ENCODE assay signal across 12 cellular contexts in genomic region chr2:33530614-33531344, GRCh38. TPM values are rescaled to one million over a fixed set of nuclear protein-coding genes. Genes with fewer than 3 reads are reported as not detected.
DNase-seq lines count a peak whose midpoint lies in the region; ATAC-seq and TF ChIP-seq lines count a peak whose summit lies in the region.
"Had no signal": no experiment of that assay in that cellular context is flagged by ENCODE, and none has a peak within 500 bp of the region (broad histone marks: within the 10 kb centered on the region; RNA-seq: fewer than 3 reads in every experiment).

No MANE protein-coding gene starts in this region.

- intact Hi-C loops in psoas muscle (cut with DNase I) = loop anchor here (5.0 kb wide), 2 partner anchors 43 to 48 kb away; no protein-coding TSS in a partner anchor

- peaks cover 18% of the 10 kb centered on the region for H3F3A ChIP-seq in MM.1S (ENCODE audit: insufficient read depth, low read length)

- H3K4me3 ChIP-seq in MM.1S (ENCODE audit: low read length) = peak overlapping the region; percentile 4; the same call in 1 of the 2 replicates
- H3K4me3 ChIP-seq in psoas muscle = no peak overlapping the region
- H3K4me3 ChIP-seq: MG63, mucosa of descending colon had no signal

- TF ChIP-seq CTCF in HFFc6 (IDR thresholded peaks at IDR 0.05) = no peak
- no peak for TF ChIP-seq CTCF in MM.1S (IDR thresholded peaks at IDR 0.05; ENCODE audit: low read length)
- no peak for TF ChIP-seq CTCF in psoas muscle (IDR thresholded peaks at IDR 0.05)
- TF ChIP-seq CTCF in glutamatergic neuron (IDR thresholded peaks at IDR 0.05; ENCODE audit: partially characterized antibody, unreplicated experiment) = no peak
- no peak for TF ChIP-seq CTCF in mesothelial cell of epicardium (IDR thresholded peaks at IDR 0.05; ENCODE audit: unreplicated experiment)

- H3K9me3 ChIP-seq in MM.1S (replicated peaks; ENCODE audit: insufficient read depth, low read length) (no peaks in the 10 kb centered on the region), psoas muscle (no peaks in the 10 kb centered on the region)
- H3K9me3 ChIP-seq: MG63, mucosa of descending colon had no signal

- H3K79me2 ChIP-seq in MM.1S (ENCODE audit: low read length) = 0 out of 2 replicates have a peak, but pooled peaks cover 13% of the 10 kb centered on the region

- H3K9ac ChIP-seq in MM.1S (ENCODE audit: low read length) = peak overlapping the region; percentile 39; the same call in 1 of the 2 replicates

- peaks cover 79% of the 10 kb centered on the region for H3K4me1 Mint-ChIP-seq in HFFc6 (ENCODE audit: low read depth)
- H3K4me1 Mint-ChIP-seq in glutamatergic neuron (ENCODE audit: low read depth, unreplicated experiment) = peaks cover 16% of the 10 kb centered on the region
- no peaks in the 10 kb centered on the region for H3K4me1 Mint-ChIP-seq in mesothelial cell of epicardium

- no peaks in the 10 kb centered on the region; the same call in 1 of the 2 replicates for H3K27me3 Mint-ChIP-seq in HFFc6 (ENCODE audit: insufficient read depth)
- peaks cover 8% of the 10 kb centered on the region for H3K27me3 Mint-ChIP-seq in glutamatergic neuron (ENCODE audit: unreplicated experiment)
- peaks cover 2% of the 10 kb centered on the region for H3K27me3 Mint-ChIP-seq in mesothelial cell of epicardium (ENCODE audit: low read depth)
- H3K27me3 Mint-ChIP-seq: CD4-positive, alpha-beta T cell had no signal

- ATAC-seq in GM18867 (IDR thresholded peaks at IDR 0.05; ENCODE audit: unreplicated experiment) (peak; percentile 35), psoas muscle (no peak)

- H3K27me3 ChIP-seq in MM.1S (replicated peaks; ENCODE audit: insufficient read depth, low read length) (no peaks in the 10 kb centered on the region), psoas muscle (ENCODE audit: insufficient read depth in 3 of 3, low read length in 2 of 3) (no peaks in the 10 kb centered on the region)
- H3K27me3 ChIP-seq: MG63 had no signal

- H3K27ac ChIP-seq in MM.1S (ENCODE audit: low read length) = peak overlapping the region; percentile 90
- peak overlapping the region; percentile 79 for H3K27ac ChIP-seq in psoas muscle

- H3K4me1 ChIP-seq in MM.1S (ENCODE audit: low read length) (peaks cover 54% of the 10 kb centered on the region), psoas muscle (peaks cover 35% of the 10 kb centered on the region)

- DNase-seq in HFFc6 (no peak), MM.1S (peak; percentile 47), psoas muscle (no peak), glutamatergic neuron (no peak), mesothelial cell of epicardium (ENCODE audit: low spot score in 2 of 2, unreplicated experiment in 2 of 2) (no peak)
- DNase-seq in activated T-cell treated with anti-CD3 and anti-CD28 coated beads, Interleukin-2, amount 50 U/mL, for 48 hours = no peak
- DNase-seq: activated naive CD4-positive, alpha-beta T cell treated with anti-CD3 and anti-CD28 coated beads, Interleukin-2, amount 50 U/mL, for 16 hours; CD4-positive, alpha-beta T cell; mucosa of descending colon; NCI-H2227 treated with DMSO at 0.1 percent for 48 hours had no signal

- no peaks in the 10 kb centered on the region for H3K9me2 ChIP-seq in MM.1S (replicated peaks; ENCODE audit: insufficient read depth, low read length)

- H3K36me3 ChIP-seq in MM.1S (replicated peaks; ENCODE audit: insufficient read depth, low read length) (peaks cover 4% of the 10 kb centered on the region; the same call in 1 of the 2 replicates), psoas muscle (ENCODE audit: insufficient read depth in 1 of 2, low read depth in 1 of 2) (peaks cover 2 to 26% of the 10 kb centered on the region in 2 donors)
- H3K36me3 ChIP-seq: MG63 had no signal

- H3K9me3 Mint-ChIP-seq in HFFc6 (no peaks in the 10 kb centered on the region), glutamatergic neuron (ENCODE audit: unreplicated experiment) (peaks cover 8% of the 10 kb centered on the region), mesothelial cell of epicardium (no peaks in the 10 kb centered on the region)
- H3K9me3 Mint-ChIP-seq: CD4-positive, alpha-beta T cell had no signal

- peak overlapping the region; percentile 97 for H3K27ac Mint-ChIP-seq in HFFc6
- H3K27ac Mint-ChIP-seq in glutamatergic neuron (ENCODE audit: unreplicated experiment) = no peak overlapping the region
- H3K27ac Mint-ChIP-seq in mesothelial cell of epicardium = no peak overlapping the region
- H3K27ac Mint-ChIP-seq: CD4-positive, alpha-beta T cell had no signal

- H3K36me3 Mint-ChIP-seq in HFFc6 (ENCODE audit: low read depth) (peaks cover 10% of the 10 kb centered on the region), glutamatergic neuron (ENCODE audit: unreplicated experiment) (no peaks in the 10 kb centered on the region), mesothelial cell of epicardium (no peaks in the 10 kb centered on the region)

- no peak overlapping the region for H2AFZ ChIP-seq in MM.1S (ENCODE audit: low read length)

- H3K4me3 Mint-ChIP-seq in HFFc6 (peak overlapping the region; percentile 64), glutamatergic neuron (ENCODE audit: unreplicated experiment) (no peak overlapping the region), mesothelial cell of epicardium (no peak overlapping the region)
- H3K4me3 Mint-ChIP-seq: CD4-positive, alpha-beta T cell had no signal

- H3K4me2 ChIP-seq in MM.1S (ENCODE audit: low read depth, low read length) = peak overlapping the region; percentile 65

- no peaks in the 10 kb centered on the region for H4K20me1 ChIP-seq in MM.1S (ENCODE audit: insufficient read depth, low read length)

- 77 to 80% (median 77%) methylated on average over 5 of the region's 5 CpGs for WGBS in psoas muscle, 3 donors

RNA-seq across cellular contexts. Expression of gene RASGRP3, which starts 54.3 kb away (rescaled TPM):
- 1 to 10 TPM; 1.7 to 4.6 (median 3.0) TPM for total RNA-seq in HFFc6 (2021; fragmentation: NEBNext Ultra II Directional; extraction: Animal tissue kit (Norgen Biotek cat#: 25700))
- total RNA-seq in psoas muscle (10 to 100 TPM; 13.0 to 24.9 (median 19.9) TPM), glutamatergic neuron (ENCODE audit: unreplicated experiment) (not detected), mesothelial cell of epicardium (0.58 to 0.75 TPM (median 0.66 TPM) in 3 replicates)
- polyA plus RNA-seq in psoas muscle = 1 to 10 TPM; 3.4 to 9.3 (median 5.4) TPM
